ENCODE assay signal across 20 cellular contexts in genomic region chr5:169812786-169813185, GRCh38.
"Had no signal": no experiment of that assay in that cellular context is flagged by ENCODE, and none has a peak within 500 bp of the region (broad histone marks: within the 10 kb centered on the region; RNA-seq: fewer than 3 reads in every experiment).

No MANE protein-coding gene starts in this region.

- H3K4me1 Mint-ChIP-seq: activated CD4-positive, alpha-beta T cell treated with anti-CD3 and anti-CD28 coated beads for 36 hours; activated CD8-positive, alpha-beta memory T cell treated with anti-CD3 and anti-CD28 coated beads, Interleukin-2, amount 10 ng/mL, durations not matched to agents 7 days and 5 days had no signal

- H3K4me1 ChIP-seq: prostate gland, stomach, testis, upper lobe of left lung had no signal

- H3K27me3 Mint-ChIP-seq: activated CD4-positive, alpha-beta memory T cell treated with anti-CD3 and anti-CD28 coated beads for 36 hours; activated CD4-positive, alpha-beta T cell treated with anti-CD3 and anti-CD28 coated beads for 36 hours; activated CD8-positive, alpha-beta memory T cell treated with anti-CD3 and anti-CD28 coated beads, Interleukin-2, amount 10 ng/mL, durations not matched to agents 7 days and 5 days; activated naive CD4-positive, alpha-beta T cell treated with anti-CD3 and anti-CD28 coated beads, Interleukin-2, amount 50 U/mL, for 24 hours; T-cell had no signal

- ATAC-seq: activated CD4-positive, alpha-beta T cell treated with anti-CD3 and anti-CD28 coated beads for 36 hours; activated CD8-positive, alpha-beta memory T cell treated with anti-CD3 and anti-CD28 coated beads, Interleukin-2, amount 10 ng/mL, durations not matched to agents 7 days and 5 days; esophagus mucosa; right cardiac atrium; T-cell had no signal

- H3K9me3 ChIP-seq: prostate gland, stomach, testis, upper lobe of left lung had no signal

- H3K27me3 ChIP-seq: testis, upper lobe of left lung had no signal

- H3K4me3 ChIP-seq: prostate gland, skin epidermis, stomach, testis, upper lobe of left lung had no signal

- H3K9me3 Mint-ChIP-seq: activated CD4-positive, alpha-beta memory T cell treated with anti-CD3 and anti-CD28 coated beads for 36 hours; activated naive CD4-positive, alpha-beta T cell treated with anti-CD3 and anti-CD28 coated beads, Interleukin-2, amount 50 U/mL, for 24 hours; T-cell had no signal

- DNase-seq: activated CD4-positive, alpha-beta memory T cell treated with anti-CD3 and anti-CD28 coated beads for 36 hours; activated CD4-positive, alpha-beta T cell treated with anti-CD3 and anti-CD28 coated beads for 36 hours; activated CD8-positive, alpha-beta memory T cell treated with anti-CD3 and anti-CD28 coated beads, Interleukin-2, amount 10 ng/mL, durations not matched to agents 7 days and 5 days; activated effector memory CD4-positive, alpha-beta T cell treated with Interleukin-2 at 50 U/mL for 16 hours; activated T-cell treated with anti-CD3 and anti-CD28 coated beads, Interleukin-2, amount 50 U/mL, for 1 hour; hippocampal formation; nephron progenitor cell; right cardiac atrium; stimulated activated CD4-positive, alpha-beta T cell treated with anti-CD3 and anti-CD28 coated beads, Interleukin-4, amount 100 ng/mL, for 4 hours; stimulated activated CD8-positive, alpha-beta memory T cell treated with anti-CD3 and anti-CD28 coated beads, Interleukin-4, amount 100 ng/mL, for 48 hours; stomach; T-cell; T-helper 9 cell; testis had no signal

- H3K36me3 ChIP-seq: prostate gland, stomach, upper lobe of left lung had no signal

- H3K4me3 Mint-ChIP-seq: activated CD4-positive, alpha-beta memory T cell treated with anti-CD3 and anti-CD28 coated beads for 36 hours; activated CD4-positive, alpha-beta T cell treated with anti-CD3 and anti-CD28 coated beads for 36 hours; activated CD8-positive, alpha-beta memory T cell treated with anti-CD3 and anti-CD28 coated beads, Interleukin-2, amount 10 ng/mL, durations not matched to agents 7 days and 5 days; activated naive CD4-positive, alpha-beta T cell treated with anti-CD3 and anti-CD28 coated beads, Interleukin-2, amount 50 U/mL, for 24 hours; nephron progenitor cell; T-cell had no signal

- H3K27ac ChIP-seq: prostate gland, skin epidermis, stomach, testis, upper lobe of left lung, VCaP had no signal

- H3K27ac Mint-ChIP-seq: activated CD4-positive, alpha-beta memory T cell treated with anti-CD3 and anti-CD28 coated beads for 36 hours; activated CD4-positive, alpha-beta T cell treated with anti-CD3 and anti-CD28 coated beads for 36 hours; activated CD8-positive, alpha-beta memory T cell treated with anti-CD3 and anti-CD28 coated beads, Interleukin-2, amount 10 ng/mL, durations not matched to agents 7 days and 5 days; activated naive CD4-positive, alpha-beta T cell treated with anti-CD3 and anti-CD28 coated beads, Interleukin-2, amount 50 U/mL, for 24 hours; nephron progenitor cell; T-cell had no signal
